35 cellular contexts compared by ENCODE assay signal in the genomic region with DNA sequence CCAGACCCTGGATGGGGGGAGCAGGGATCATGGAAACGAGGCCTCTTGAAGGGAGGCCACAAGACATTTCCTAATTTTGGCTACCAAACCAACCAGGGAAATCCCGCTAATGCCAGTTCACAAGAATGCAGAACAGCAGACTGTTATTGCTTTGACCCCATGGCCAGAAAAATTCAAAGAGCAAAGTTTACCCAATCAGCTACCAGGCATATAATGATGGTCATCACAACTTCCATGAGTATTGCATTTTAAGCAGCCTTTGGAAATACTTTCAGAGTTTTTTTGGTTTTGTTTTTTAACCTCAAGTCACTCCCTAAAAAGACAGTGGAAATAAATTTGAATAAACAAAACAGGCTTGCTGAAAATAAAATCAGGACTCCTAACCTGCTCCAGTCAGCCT. TPM values are rescaled to one million over a fixed set of nuclear protein-coding genes. Genes with fewer than 3 reads are reported as not detected.
"Had no signal": no experiment of that assay in that cellular context is flagged by ENCODE, and none has a peak within 500 bp of the region (broad histone marks: within the 10 kb centered on the region; RNA-seq: fewer than 3 reads in every experiment).

A gene (plus strand): TSS at position 301 of the 400 bp plus-strand sequence.

- DNase-seq: activated B cell treated with CpG ODN at 0.5 μM for 24 hours; activated CD4-positive, alpha-beta memory T cell treated with anti-CD3 and anti-CD28 coated beads, Interleukin-2, amount 10 ng/mL, durations not matched to agents 7 days and 5 days; activated CD4-positive, alpha-beta T cell treated with anti-CD3 and anti-CD28 coated beads for 4 hours; activated CD4-positive, alpha-beta T cell treated with anti-CD3 and anti-CD28 coated beads, Interleukin-2, amount 10 ng/mL, durations not matched to agents 24 days and 14 days; activated CD4-positive, alpha-beta T cell treated with anti-CD3 and anti-CD28 coated beads, Interleukin-2, amount 50 U/mL, for 1 hour; activated CD4-positive, alpha-beta T cell treated with anti-CD3 and anti-CD28 coated beads, Interleukin-2, amount 50 U/mL, for 48 hours; activated CD4-positive, CD25-positive, alpha-beta regulatory T cell treated with anti-CD3 and anti-CD28 coated beads, Interleukin-2, amount 50 U/mL, for 72 hours; activated CD8-positive, alpha-beta memory T cell treated with anti-CD3 and anti-CD28 coated beads for 24 hours; activated CD8-positive, alpha-beta memory T cell treated with anti-CD3 and anti-CD28 coated beads, Interleukin-2, amount 10 ng/mL, durations not matched to agents 7 days and 5 days; activated CD8-positive, alpha-beta memory T cell treated with anti-CD3 and anti-CD28 coated beads, Interleukin-2, amount 50 U/mL, for 48 hours; activated effector memory CD4-positive, alpha-beta T cell treated with Interleukin-2 at 50 U/mL for 16 hours; activated gamma-delta T cell; activated naive CD4-positive, alpha-beta T cell treated with anti-CD3 and anti-CD28 coated beads, Interleukin-2, amount 10 ng/mL, durations not matched to agents 7 days and 5 days; activated naive CD4-positive, alpha-beta T cell treated with Interleukin-2 at 50 U/mL for 16 hours; activated T-cell treated with anti-CD3 and anti-CD28 coated beads, Interleukin-2, amount 50 U/mL, for 24 hours; activated T-cell treated with anti-CD3 and anti-CD28 coated beads, Interleukin-2, amount 50 U/mL, for 48 hours; amygdala; anterior cingulate cortex; caudate nucleus; cerebellar nuclear complex; SW 1271; T-helper 1 cell; T-helper 2 cell; T-helper 9 cell had no signal

- H3K27me3 Mint-ChIP-seq: activated naive CD8-positive, alpha-beta T cell had no signal

- H3K27ac Mint-ChIP-seq: activated B cell treated with CpG ODN at 0.5 μM for 24 hours; activated CD4-positive, alpha-beta memory T cell treated with anti-CD3 and anti-CD28 coated beads, Interleukin-2, amount 10 ng/mL, durations not matched to agents 7 days and 5 days; activated CD4-positive, alpha-beta T cell treated with anti-CD3 and anti-CD28 coated beads, Interleukin-2, amount 10 ng/mL, durations not matched to agents 24 days and 14 days; activated CD8-positive, alpha-beta memory T cell treated with anti-CD3 and anti-CD28 coated beads, Interleukin-2, amount 10 ng/mL, durations not matched to agents 7 days and 5 days; activated naive CD4-positive, alpha-beta T cell treated with anti-CD3 and anti-CD28 coated beads, Interleukin-2, amount 10 ng/mL, durations not matched to agents 7 days and 5 days; activated naive CD4-positive, alpha-beta T cell treated with anti-CD3 and anti-CD28 coated beads, Interleukin-2, amount 50 U/mL, for 24 hours; activated naive CD8-positive, alpha-beta T cell; activated T-cell treated with anti-CD3 and anti-CD28 coated beads, Interleukin-2, amount 50 U/mL, for 24 hours; activated T-helper 2 cell treated with anti-CD3 and anti-CD28 coated beads, Interferon-gamma antibody, Interleukin-2, Interleukin-4, amounts not matched to agents 10 μg/mL and 5 μg/mL and 100 μg/mL, durations not matched to agents 14 hours and 24 hours and 36 hours; T-helper 1 cell treated with Interleukin-12 subunit alpha and Interleukin-12 subunit beta and Interleukin-4 antibody, amounts not matched to agents 30 μg/mL and 1 μg/mL, for 36 hours; T-helper 2 cell treated with Interferon-gamma antibody and Interleukin-4, amounts not matched to agents 5 μg/mL and 100 μg/mL, for 36 hours had no signal

- H3K4me1 ChIP-seq: ascending aorta had no signal

- H3K4me1 Mint-ChIP-seq: activated B cell treated with CpG ODN at 0.5 μM for 24 hours; activated CD4-positive, alpha-beta T cell treated with anti-CD3 and anti-CD28 coated beads, Interleukin-2, amount 10 ng/mL, durations not matched to agents 24 days and 14 days; activated naive CD4-positive, alpha-beta T cell treated with anti-CD3 and anti-CD28 coated beads, Interleukin-2, amount 50 U/mL, for 24 hours; central memory CD8-positive, alpha-beta T cell had no signal

- H3K27ac ChIP-seq: ascending aorta, cardiac muscle cell, VCaP had no signal

- H3K4me3 ChIP-seq: ascending aorta, cardiac muscle cell had no signal

- H3K27me3 ChIP-seq: ascending aorta, cardiac muscle cell had no signal

- H3K36me3 ChIP-seq: ascending aorta, cardiac muscle cell had no signal

- H3K9me3 ChIP-seq: ascending aorta had no signal

- H3K4me3 Mint-ChIP-seq: activated B cell treated with CpG ODN at 0.5 μM for 24 hours; activated CD4-positive, alpha-beta memory T cell treated with anti-CD3 and anti-CD28 coated beads, Interleukin-2, amount 10 ng/mL, durations not matched to agents 7 days and 5 days; activated CD4-positive, alpha-beta T cell treated with anti-CD3 and anti-CD28 coated beads, Interleukin-2, amount 10 ng/mL, durations not matched to agents 24 days and 14 days; activated CD8-positive, alpha-beta memory T cell treated with anti-CD3 and anti-CD28 coated beads, Interleukin-2, amount 10 ng/mL, durations not matched to agents 7 days and 5 days; activated naive CD4-positive, alpha-beta T cell treated with anti-CD3 and anti-CD28 coated beads, Interleukin-2, amount 10 ng/mL, durations not matched to agents 7 days and 5 days; activated naive CD4-positive, alpha-beta T cell treated with anti-CD3 and anti-CD28 coated beads, Interleukin-2, amount 50 U/mL, for 24 hours; activated naive CD8-positive, alpha-beta T cell; activated T-cell treated with anti-CD3 and anti-CD28 coated beads, Interleukin-2, amount 50 U/mL, for 24 hours; brain; central memory CD8-positive, alpha-beta T cell; T-helper 1 cell treated with Interleukin-12 subunit alpha and Interleukin-12 subunit beta and Interleukin-4 antibody, amounts not matched to agents 30 μg/mL and 1 μg/mL, for 36 hours; T-helper 2 cell treated with Interferon-gamma antibody and Interleukin-4, amounts not matched to agents 5 μg/mL and 100 μg/mL, for 36 hours had no signal

- H3K9me3 Mint-ChIP-seq: activated B cell treated with CpG ODN at 0.5 μM for 24 hours; activated CD4-positive, alpha-beta memory T cell treated with anti-CD3 and anti-CD28 coated beads, Interleukin-2, amount 10 ng/mL, durations not matched to agents 7 days and 5 days; activated CD4-positive, alpha-beta T cell treated with anti-CD3 and anti-CD28 coated beads, Interleukin-2, amount 10 ng/mL, durations not matched to agents 24 days and 14 days; activated naive CD4-positive, alpha-beta T cell treated with anti-CD3 and anti-CD28 coated beads, Interleukin-2, amount 10 ng/mL, durations not matched to agents 7 days and 5 days; activated naive CD4-positive, alpha-beta T cell treated with anti-CD3 and anti-CD28 coated beads, Interleukin-2, amount 50 U/mL, for 24 hours; activated T-cell treated with anti-CD3 and anti-CD28 coated beads, Interleukin-2, amount 50 U/mL, for 24 hours; activated T-helper 2 cell treated with anti-CD3 and anti-CD28 coated beads, Interferon-gamma antibody, Interleukin-2, Interleukin-4, amounts not matched to agents 10 μg/mL and 5 μg/mL and 100 μg/mL, durations not matched to agents 14 hours and 24 hours and 36 hours; central memory CD8-positive, alpha-beta T cell; T-helper 1 cell treated with Interleukin-12 subunit alpha and Interleukin-12 subunit beta and Interleukin-4 antibody, amounts not matched to agents 30 μg/mL and 1 μg/mL, for 36 hours; T-helper 2 cell treated with Interferon-gamma antibody and Interleukin-4, amounts not matched to agents 5 μg/mL and 100 μg/mL, for 36 hours had no signal

- H3K36me3 Mint-ChIP-seq: activated CD8-positive, alpha-beta memory T cell treated with anti-CD3 and anti-CD28 coated beads, Interleukin-2, amount 10 ng/mL, durations not matched to agents 7 days and 5 days; activated naive CD4-positive, alpha-beta T cell treated with anti-CD3 and anti-CD28 coated beads, Interleukin-2, amount 10 ng/mL, durations not matched to agents 7 days and 5 days; activated naive CD4-positive, alpha-beta T cell treated with anti-CD3 and anti-CD28 coated beads, Interleukin-2, amount 50 U/mL, for 24 hours; activated naive CD8-positive, alpha-beta T cell; brain had no signal

RNA-seq across cellular contexts. Expression of the gene that starts here (rescaled TPM):
- total RNA-seq: activated B cell treated with CpG ODN at 0.5 μM for 24 hours; activated CD4-positive, alpha-beta memory T cell treated with anti-CD3 and anti-CD28 coated beads, Interleukin-2, amount 10 ng/mL, durations not matched to agents 7 days and 5 days; activated CD4-positive, alpha-beta T cell treated with anti-CD3 and anti-CD28 coated beads, Interleukin-2, amount 10 ng/mL, durations not matched to agents 24 days and 14 days; activated CD8-positive, alpha-beta memory T cell treated with anti-CD3 and anti-CD28 coated beads, Interleukin-2, amount 10 ng/mL, durations not matched to agents 7 days and 5 days; activated T-helper 2 cell treated with anti-CD3 and anti-CD28 coated beads, Interferon-gamma antibody, Interleukin-2, Interleukin-4, amounts not matched to agents 10 μg/mL and 5 μg/mL and 100 μg/mL, durations not matched to agents 14 hours and 24 hours and 36 hours; ascending aorta; bronchial epithelial cell; cardiac muscle cell had no signal
